In genomic region chr10:70048309-70048708, GRCh38 we compare ENCODE assay signal across 17 cellular contexts.
"Had no signal": no experiment of that assay in that cellular context is flagged by ENCODE, and none has a peak within 500 bp of the region (broad histone marks: within the 10 kb centered on the region; RNA-seq: fewer than 3 reads in every experiment).

No MANE protein-coding gene starts in this region.

- H3K4me3 Mint-ChIP-seq: naive B cell, nephron had no signal

- ATAC-seq: gastrocnemius medialis, heart right ventricle, left lung, lower lobe of right lung, psoas muscle had no signal

- H3K36me3 Mint-ChIP-seq: naive B cell had no signal

- DNase-seq: effector memory CD4-positive, alpha-beta T cell; gastrocnemius medialis; heart right ventricle; islet precursor cell; left lung; lower lobe of right lung; mesenchymal stem cell; naive B cell; psoas muscle; sigmoid colon; stimulated activated CD4-positive, alpha-beta T cell treated with anti-CD3 and anti-CD28 coated beads, Interleukin-2, amount 100 ng/mL, for 24 hours; stimulated activated CD4-positive, alpha-beta T cell treated with anti-CD3 and anti-CD28 coated beads, Interleukin-4, amount 100 ng/mL, for 4 hours; stimulated activated naive CD4-positive, alpha-beta T cell; stomach; substantia nigra; transverse colon had no signal

- H3K27ac Mint-ChIP-seq: naive B cell, nephron had no signal
